ENCODE assay signal across 23 cellular contexts in genomic region chr22:20966883-20967696, GRCh38. TPM values are rescaled to one million over a fixed set of nuclear protein-coding genes. Genes with fewer than 3 reads are reported as not detected.
DNase-seq lines count a peak whose midpoint lies in the region; ATAC-seq, FAIRE-seq and TF ChIP-seq lines count a peak whose summit lies in the region.
"Had no signal": no experiment of that assay in that cellular context is flagged by ENCODE, and none has a peak within 500 bp of the region (broad histone marks: within the 10 kb centered on the region; RNA-seq: fewer than 3 reads in every experiment).

AIFM3 (plus strand) TSS chr22:20967255; CDS start chr22:20967945, 690 bp downstream.

- H3K4me3 ChIP-seq in H7 (ENCODE audit: insufficient read depth, low read depth, low read length) (no peak within 1 kb of the TSS), kidney (ENCODE audit: low read length in 2 of 2) (no peak within 1 kb of the TSS), spleen (no peak within 1 kb of the TSS)
- no peak within 1 kb of the TSS for H3K4me3 ChIP-seq in naive thymus-derived CD4-positive, alpha-beta T cell (ENCODE audit: low read length)
- H3K4me3 ChIP-seq: body of pancreas, GM23248, suprapubic skin had no signal

- no peak within 1 kb of the TSS for H3K27ac Mint-ChIP-seq in activated CD4-positive, alpha-beta T cell treated with anti-CD3 and anti-CD28 coated beads, Interleukin-2, amount 10 ng/mL, durations not matched to agents 7 days and 5 days
- no peak within 1 kb of the TSS for H3K27ac Mint-ChIP-seq in naive thymus-derived CD4-positive, alpha-beta T cell
- H3K27ac Mint-ChIP-seq: activated CD4-positive, alpha-beta T cell treated with anti-CD3 and anti-CD28 coated beads, Interleukin-2, amount 10 ng/mL, durations not matched to agents 24 days and 14 days had no signal

- no peak for ATAC-seq in GM19455 (IDR thresholded peaks at IDR 0.05; ENCODE audit: unreplicated experiment)
- ATAC-seq in GM21381 (IDR thresholded peaks at IDR 0.05; ENCODE audit: unreplicated experiment) = no peak
- no peak for ATAC-seq in naive thymus-derived CD4-positive, alpha-beta T cell
- ATAC-seq: body of pancreas, Panc1 had no signal

- TF ChIP-seq CTCF in kidney (IDR thresholded peaks at IDR 0.05; ENCODE audit: borderline replicate concordance, extremely low read depth, insufficient read depth) (no peak), spleen (IDR thresholded peaks at IDR 0.05 in 8 of 11, conservative IDR thresholded peaks at IDR 0.05 in 3 of 11) (no peak)

- CTCF ChIA-PET in activated CD4-positive, alpha-beta T cell treated with anti-CD3 and anti-CD28 coated beads, Interleukin-2, amount 10 ng/mL, durations not matched to agents 7 days and 5 days (lab: Charles Lee) = interaction anchor here (1.5 kb wide), 1 partner anchor 9 kb away, joined by 4 read pairs; no protein-coding TSS in a partner anchor
- CTCF ChIA-PET in naive thymus-derived CD4-positive, alpha-beta T cell (lab: Charles Lee) = no interaction called here

- no peak within 1 kb of the TSS for H3K27ac ChIP-seq in kidney (ENCODE audit: low read depth in 2 of 2, low read length in 2 of 2)
- peak within 1 kb of the TSS in 4 of 8 donors; percentile 17 to 61 (median 52) for H3K27ac ChIP-seq in spleen
- no peak within 1 kb of the TSS for H3K27ac ChIP-seq in naive thymus-derived CD4-positive, alpha-beta T cell (ENCODE audit: low read depth, low read length)
- H3K27ac ChIP-seq: body of pancreas, esophagus muscularis mucosa, GM23248, neutrophil, suprapubic skin had no signal

- peak; percentile 66 for DNase-seq in H7
- DNase-seq in anterior cingulate cortex (lab: John Stamatoyannopoulos, UW) = peak in 37 of 58 donors; percentile 18 to 81 (median 52)
- DNase-seq in kidney = peak; percentile 66
- peak; percentile 69 for DNase-seq in spleen
- no peak for DNase-seq in activated CD4-positive, alpha-beta T cell treated with anti-CD3 and anti-CD28 coated beads, Interleukin-2, amount 10 ng/mL, durations not matched to agents 7 days and 5 days
- DNase-seq in naive thymus-derived CD4-positive, alpha-beta T cell = no peak
- DNase-seq: activated CD4-positive, alpha-beta T cell treated with anti-CD3 and anti-CD28 coated beads, Interleukin-2, amount 10 ng/mL, durations not matched to agents 24 days and 14 days; activated naive CD4-positive, alpha-beta T cell treated with anti-CD3 and anti-CD28 coated beads, Interleukin-2, amount 50 U/mL, for 16 hours; body of pancreas; GDM1; GM23248; mesenchymal stem cell; NCI-H1417; NCI-H2171 treated with DMSO at 0.1 percent for 48 hours; stimulated activated CD4-positive, alpha-beta T cell treated with anti-CD3 and anti-CD28 coated beads, Interleukin-4, amount 100 ng/mL, for 1 hour had no signal

- POLR2A ChIA-PET in activated CD4-positive, alpha-beta T cell treated with anti-CD3 and anti-CD28 coated beads, Interleukin-2, amount 10 ng/mL, durations not matched to agents 7 days and 5 days (lab: Charles Lee) = no interaction called here
- POLR2A ChIA-PET in naive thymus-derived CD4-positive, alpha-beta T cell (lab: Charles Lee) = interaction anchor here (2.3 kb wide), 1 partner anchor 8 kb away, joined by 6 read pairs; no protein-coding TSS in a partner anchor

- H3K36me3 Mint-ChIP-seq in activated CD4-positive, alpha-beta T cell treated with anti-CD3 and anti-CD28 coated beads, Interleukin-2, amount 10 ng/mL, durations not matched to agents 7 days and 5 days (ENCODE audit: low read depth) = no peaks in the 10 kb centered on the region
- no peaks in the 10 kb centered on the region for H3K36me3 Mint-ChIP-seq in naive thymus-derived CD4-positive, alpha-beta T cell

- H3K36me3 ChIP-seq in H7 (replicated peaks; ENCODE audit: control insufficient read depth, insufficient read depth, low read length) (no peaks in the 10 kb centered on the region), kidney (ENCODE audit: control insufficient read depth in 1 of 2, insufficient read depth in 2 of 2, low read length in 2 of 2) (no peaks in the 10 kb centered on the region), spleen (no peaks in the 10 kb centered on the region)
- no peaks in the 10 kb centered on the region for H3K36me3 ChIP-seq in naive thymus-derived CD4-positive, alpha-beta T cell (ENCODE audit: control insufficient read depth in 2 of 3, insufficient read depth in 3 of 3, low read length in 3 of 3)
- H3K36me3 ChIP-seq: esophagus muscularis mucosa, neutrophil, suprapubic skin had no signal

- H3K4me1 Mint-ChIP-seq in activated CD4-positive, alpha-beta T cell treated with anti-CD3 and anti-CD28 coated beads, Interleukin-2, amount 10 ng/mL, durations not matched to agents 7 days and 5 days = peaks cover 6% of the 10 kb centered on the region
- H3K4me1 Mint-ChIP-seq in naive thymus-derived CD4-positive, alpha-beta T cell = peaks cover 0 to 13% (median 10%) of the 10 kb centered on the region in 7 donors

- intact Hi-C loops in kidney (cut with DNase I) = no loop called here
- intact Hi-C loops in spleen (cut with DNase I; ENCODE audit: low total_unique reads) = loop anchor here (10.0 kb wide), 1 partner anchor 48 kb away; the partner anchor contains the start of gene P2RX6
- intact Hi-C loops in naive thymus-derived CD4-positive, alpha-beta T cell (cut with micrococcal nuclease) = loop anchor here in 1 of 2 donors (10.0 kb wide), 1 partner anchor 148 kb away; no protein-coding TSS in a partner anchor

- no peak within 1 kb of the TSS for H3K4me3 Mint-ChIP-seq in activated CD4-positive, alpha-beta T cell treated with anti-CD3 and anti-CD28 coated beads, Interleukin-2, amount 10 ng/mL, durations not matched to agents 7 days and 5 days
- peak within 1 kb of the TSS in 4 of 10 donors; percentile 20 to 71 (median 38) for H3K4me3 Mint-ChIP-seq in naive thymus-derived CD4-positive, alpha-beta T cell
- H3K4me3 Mint-ChIP-seq: activated CD4-positive, alpha-beta T cell treated with anti-CD3 and anti-CD28 coated beads, Interleukin-2, amount 10 ng/mL, durations not matched to agents 24 days and 14 days had no signal

- no peak for TF ChIP-seq POLR2A in spleen (IDR thresholded peaks at IDR 0.05)

- FAIRE-seq in kidney (lab: Jason Lieb, UNC) = no peak
- FAIRE-seq: GM12891, TTC549 had no signal

- H3K9ac ChIP-seq in kidney (ENCODE audit: low read length in 2 of 2) = no peak within 1 kb of the TSS
- H3K9ac ChIP-seq: GM23248 had no signal

- peaks cover 19% of the 10 kb centered on the region for H3K27me3 Mint-ChIP-seq in activated CD4-positive, alpha-beta T cell treated with anti-CD3 and anti-CD28 coated beads, Interleukin-2, amount 10 ng/mL, durations not matched to agents 7 days and 5 days
- H3K27me3 Mint-ChIP-seq in naive thymus-derived CD4-positive, alpha-beta T cell = peaks cover 0 to 30% (median 6%) of the 10 kb centered on the region in 5 donors

- no peaks in the 10 kb centered on the region for H3K9me3 ChIP-seq in kidney (ENCODE audit: control insufficient read depth in 1 of 2, low read length in 2 of 2)
- H3K9me3 ChIP-seq in spleen = no peaks in the 10 kb centered on the region
- no peaks in the 10 kb centered on the region for H3K9me3 ChIP-seq in naive thymus-derived CD4-positive, alpha-beta T cell (ENCODE audit: control insufficient read depth in 2 of 3, low read length in 3 of 3)
- H3K9me3 ChIP-seq: body of pancreas, esophagus muscularis mucosa, neutrophil, suprapubic skin had no signal

- H3K4me1 ChIP-seq in kidney (ENCODE audit: control insufficient read depth in 1 of 2, insufficient read depth in 1 of 2, low read depth in 1 of 2, low read length in 2 of 2) (peaks cover 0 to 7% of the 10 kb centered on the region in 2 donors), spleen (peaks cover 5 to 64% (median 47%) of the 10 kb centered on the region in 6 donors)
- no peaks in the 10 kb centered on the region for H3K4me1 ChIP-seq in naive thymus-derived CD4-positive, alpha-beta T cell (ENCODE audit: control insufficient read depth in 2 of 2, insufficient read depth in 2 of 2, low read length in 2 of 2)

- 71 to 77% (median 76%) methylated on average over 14 to 22 of the region's 22 CpGs for WGBS in spleen, 5 donors

- no peaks in the 10 kb centered on the region for H3K9me3 Mint-ChIP-seq in activated CD4-positive, alpha-beta T cell treated with anti-CD3 and anti-CD28 coated beads, Interleukin-2, amount 10 ng/mL, durations not matched to agents 7 days and 5 days
- H3K9me3 Mint-ChIP-seq in naive thymus-derived CD4-positive, alpha-beta T cell = peaks cover 0 to 4% (median 0%) of the 10 kb centered on the region in 11 donors
- H3K9me3 Mint-ChIP-seq: activated CD4-positive, alpha-beta T cell treated with anti-CD3 and anti-CD28 coated beads, Interleukin-2, amount 10 ng/mL, durations not matched to agents 24 days and 14 days had no signal

- H3K27me3 ChIP-seq in H7 (ENCODE audit: control insufficient read depth, insufficient read depth, low read length) (peaks cover 64% of the 10 kb centered on the region), spleen (replicated peaks in 1 of 7) (peaks cover 0 to 32% (median 16%) of the 10 kb centered on the region in 7 donors)
- no peaks in the 10 kb centered on the region for H3K27me3 ChIP-seq in naive thymus-derived CD4-positive, alpha-beta T cell (ENCODE audit: control insufficient read depth in 2 of 2, insufficient read depth in 2 of 2, low read length in 2 of 2)
- H3K27me3 ChIP-seq: suprapubic skin had no signal

RNA-seq across cellular contexts. Expression of gene AIFM3, which starts in this region (rescaled TPM):
- 0.38 and 1.5 TPM in 2 replicates for total RNA-seq in H7 (2014; rRNA removed; shearing (Covaris generic))
- total RNA-seq in kidney (3.1 TPM), spleen (1 to 10 TPM; 3.7 to 8.7 (median 6.1) TPM)
- polyA plus RNA-seq in kidney (ENCODE audit: insufficient read depth, low read depth, low replicate concordance) (4.4 TPM), spleen (1 to 10 TPM; 2.0 to 6.0 (median 5.3) TPM)
- total RNA-seq in activated CD4-positive, alpha-beta T cell treated with anti-CD3 and anti-CD28 coated beads, Interleukin-2, amount 10 ng/mL, durations not matched to agents 7 days and 5 days = under 1 TPM in 1 of 2 experiments, not detected in 1; 0.25 TPM
- 1 to 10 TPM in 3 of 5 experiments, under 1 TPM in 2; 0.24 to 9.0 (median 1.2) TPM for total RNA-seq in naive thymus-derived CD4-positive, alpha-beta T cell
- polyA plus RNA-seq in naive thymus-derived CD4-positive, alpha-beta T cell = under 1 TPM; 0.17 to 0.32 TPM
- polyA plus RNA-seq: GM23248 had no signal

Comparison
In these comparisons a context has a peak if more than half of its experiments do, and no peak if none do; other contexts are left out.
1. DNase-seq: peak in H7 (single experiment), anterior cingulate cortex (37 of 58), kidney (single experiment) and spleen (single experiment); none in activated CD4-positive, alpha-beta T cell treated with anti-CD3 and anti-CD28 coated beads, Interleukin-2, amount 10 ng/mL, durations not matched to agents 7 days and 5 days (single experiment) and naive thymus-derived CD4-positive, alpha-beta T cell (0 of 9).